In genomic region chr1:21263052-21263429, GRCh38 we compare ENCODE assay signal across 8 cellular contexts. TPM values are rescaled to one million over a fixed set of nuclear protein-coding genes. Genes with fewer than 3 reads are reported as not detected.
A peak's percentile ranks its signal among the peaks of the same experiment; 100 is the strongest.
DNase-seq lines count a peak whose midpoint lies in the region; ATAC-seq and TF ChIP-seq lines count a peak whose summit lies in the region.

No MANE protein-coding gene starts in this region.

- H3K27me3 ChIP-seq in muscle layer of duodenum (ENCODE audit: low read depth, low read length), result no peaks in the 10 kb centered on the region
- H3K27me3 ChIP-seq in thoracic aorta (replicated peaks; ENCODE audit: insufficient read depth), result no peaks in the 10 kb centered on the region

- H3K36me3 ChIP-seq in muscle layer of duodenum (ENCODE audit: control insufficient read depth in 1 of 2, insufficient read depth in 2 of 2, low read length in 2 of 2), result peaks cover 8 to 33% of the 10 kb centered on the region in 2 donors
- peaks cover 14% of the 10 kb centered on the region for H3K36me3 ChIP-seq in thoracic aorta

- H3K9me3 ChIP-seq in muscle layer of duodenum (ENCODE audit: control insufficient read depth in 1 of 2, low read length in 2 of 2) (no peaks in the 10 kb centered on the region), thoracic aorta (no peaks in the 10 kb centered on the region)

- no peak for ATAC-seq in thoracic aorta (ENCODE audit: insufficient number of reproducible peaks, low FRiP score, low read depth)
- ATAC-seq in GM19023 (IDR thresholded peaks at IDR 0.05; ENCODE audit: unreplicated experiment), result no peak

- DNase-seq in activated CD4-positive, alpha-beta memory T cell treated with anti-CD3 and anti-CD28 coated beads for 36 hours, result no peak
- no peak for DNase-seq in activated CD4-positive, alpha-beta memory T cell treated with anti-CD3 and anti-CD28 coated beads, Interleukin-2, amount 10 ng/mL, durations not matched to agents 7 days and 5 days
- DNase-seq in caudate nucleus (lab: John Stamatoyannopoulos, UW) (no peak), thoracic aorta (ENCODE audit: low spot score) (no peak), HEK293T (ENCODE audit: extremely low spot score) (no peak), posterior vena cava (ENCODE audit: low spot score) (no peak)

- H3K4me3 Mint-ChIP-seq in activated CD4-positive, alpha-beta memory T cell treated with anti-CD3 and anti-CD28 coated beads for 36 hours, result no peak overlapping the region
- H3K4me3 Mint-ChIP-seq in activated CD4-positive, alpha-beta memory T cell treated with anti-CD3 and anti-CD28 coated beads, Interleukin-2, amount 10 ng/mL, durations not matched to agents 7 days and 5 days, result no peak overlapping the region

- peak overlapping the region; percentile 91 for H3K27ac Mint-ChIP-seq in activated CD4-positive, alpha-beta memory T cell treated with anti-CD3 and anti-CD28 coated beads for 36 hours
- H3K27ac Mint-ChIP-seq in activated CD4-positive, alpha-beta memory T cell treated with anti-CD3 and anti-CD28 coated beads, Interleukin-2, amount 10 ng/mL, durations not matched to agents 7 days and 5 days, result no peak overlapping the region

- H3K4me1 ChIP-seq in muscle layer of duodenum (ENCODE audit: control insufficient read depth in 1 of 2, insufficient read depth in 2 of 2, low read length in 2 of 2) (peaks cover 13 to 27% of the 10 kb centered on the region in 2 donors), thoracic aorta (ENCODE audit: control insufficient read depth in 1 of 2, low read depth in 2 of 2) (peaks cover 32 to 82% of the 10 kb centered on the region in 2 donors)

- peak overlapping the region; percentile 88 for H3K27ac ChIP-seq in caudate nucleus (ENCODE audit: low read depth, low read length)
- peak overlapping the region; percentile 91 for H3K27ac ChIP-seq in muscle layer of duodenum (ENCODE audit: low read length)
- H3K27ac ChIP-seq in thoracic aorta, result peak overlapping the region; percentile 88 to 99

- no peak for TF ChIP-seq CTCF in thoracic aorta (IDR thresholded peaks at IDR 0.05)

- POLR2A ChIA-PET in activated CD4-positive, alpha-beta memory T cell treated with anti-CD3 and anti-CD28 coated beads for 36 hours (lab: Charles Lee), result no interaction called here
- POLR2A ChIA-PET in activated CD4-positive, alpha-beta memory T cell treated with anti-CD3 and anti-CD28 coated beads, Interleukin-2, amount 10 ng/mL, durations not matched to agents 7 days and 5 days (lab: Charles Lee), result no interaction called here
- POLR2A ChIA-PET in HEK293T (lab: Yijun Ruan, JAX), result no interaction called here

- H3K4me1 Mint-ChIP-seq in activated CD4-positive, alpha-beta memory T cell treated with anti-CD3 and anti-CD28 coated beads for 36 hours (ENCODE audit: low read depth), result peaks cover 52% of the 10 kb centered on the region
- H3K4me1 Mint-ChIP-seq in activated CD4-positive, alpha-beta memory T cell treated with anti-CD3 and anti-CD28 coated beads, Interleukin-2, amount 10 ng/mL, durations not matched to agents 7 days and 5 days, result peaks cover 53% of the 10 kb centered on the region

- peaks cover 58% of the 10 kb centered on the region for H3K36me3 Mint-ChIP-seq in activated CD4-positive, alpha-beta memory T cell treated with anti-CD3 and anti-CD28 coated beads for 36 hours
- peaks cover 60% of the 10 kb centered on the region for H3K36me3 Mint-ChIP-seq in activated CD4-positive, alpha-beta memory T cell treated with anti-CD3 and anti-CD28 coated beads, Interleukin-2, amount 10 ng/mL, durations not matched to agents 7 days and 5 days (ENCODE audit: low read depth)

- CTCF ChIA-PET in activated CD4-positive, alpha-beta memory T cell treated with anti-CD3 and anti-CD28 coated beads for 36 hours (lab: Charles Lee), result no interaction called here
- CTCF ChIA-PET in activated CD4-positive, alpha-beta memory T cell treated with anti-CD3 and anti-CD28 coated beads, Interleukin-2, amount 10 ng/mL, durations not matched to agents 7 days and 5 days (lab: Charles Lee), result no interaction called here
- CTCF ChIA-PET in HEK293T (lab: Yijun Ruan, JAX), result no interaction called here

- no peaks in the 10 kb centered on the region for H3K27me3 Mint-ChIP-seq in activated CD4-positive, alpha-beta memory T cell treated with anti-CD3 and anti-CD28 coated beads for 36 hours
- H3K27me3 Mint-ChIP-seq in activated CD4-positive, alpha-beta memory T cell treated with anti-CD3 and anti-CD28 coated beads, Interleukin-2, amount 10 ng/mL, durations not matched to agents 7 days and 5 days, result no peaks in the 10 kb centered on the region

- intact Hi-C loops in activated CD4-positive, alpha-beta memory T cell treated with anti-CD3 and anti-CD28 coated beads for 36 hours (cut with micrococcal nuclease), result no loop called here
- intact Hi-C loops in posterior vena cava (cut with DNase I), result no loop called here

- no peaks in the 10 kb centered on the region for H3K9me3 Mint-ChIP-seq in activated CD4-positive, alpha-beta memory T cell treated with anti-CD3 and anti-CD28 coated beads for 36 hours
- no peaks in the 10 kb centered on the region for H3K9me3 Mint-ChIP-seq in activated CD4-positive, alpha-beta memory T cell treated with anti-CD3 and anti-CD28 coated beads, Interleukin-2, amount 10 ng/mL, durations not matched to agents 7 days and 5 days

- no peak overlapping the region for H3K4me3 ChIP-seq in muscle layer of duodenum (ENCODE audit: low read depth in 1 of 2, low read length in 2 of 2)
- no peak overlapping the region for H3K4me3 ChIP-seq in thoracic aorta

TF ChIP-seq in HEK293T, 16 proteins besides CTCF, POLR2A, EP300 and RAD21:
- TF ChIP-seq PKNOX1 (IDR thresholded peaks at IDR 0.05), result no peak

RNA-seq across cellular contexts. Expression of gene ECE1, which starts 27.2 kb away (rescaled TPM):
- total RNA-seq in activated CD4-positive, alpha-beta memory T cell treated with anti-CD3 and anti-CD28 coated beads for 36 hours, result 100 to 1,000 TPM; 137 to 144 TPM
- total RNA-seq in activated CD4-positive, alpha-beta memory T cell treated with anti-CD3 and anti-CD28 coated beads, Interleukin-2, amount 10 ng/mL, durations not matched to agents 7 days and 5 days, result 10 to 100 TPM; 85.3 to 87.9 TPM
- total RNA-seq in thoracic aorta, result 100 to 1,000 TPM; 103 to 124 TPM
- total RNA-seq in posterior vena cava, result 100 to 1,000 TPM; 108 to 120 TPM
